ENCODE assay signal across 1 cellular context in genomic region chr3:53023072-53023823, GRCh38.
TF ChIP-seq lines count a peak whose summit lies in the region.

No MANE protein-coding gene starts in this region.

TF ChIP-seq in SK-N-SH, 30 proteins besides CTCF, POLR2A, EP300 and RAD21 (continued from another document):
- TF ChIP-seq REST (IDR thresholded peaks at IDR 0.05; ENCODE audit: low read depth, low read length), result no peak
TF ChIP-seq in SK-N-SH: peak in this region for 4.
